Comparison of ENCODE assay signal across 1 cellular context in genomic region chr10:11602919-11603523, GRCh38.
A peak's percentile ranks its signal among the peaks of the same experiment; 100 is the strongest.
TF ChIP-seq lines count a peak whose summit lies in the region.

No MANE protein-coding gene starts in this region.

TF ChIP-seq in GM12878, 131 proteins besides CTCF, POLR2A, EP300 and RAD21 (continued from another document):
- no peak for TF ChIP-seq TCF3 (IDR thresholded peaks at IDR 0.05; ENCODE audit: borderline replicate concordance, insufficient read depth, low read depth, low read length)
- TF ChIP-seq SUPT20H (IDR thresholded peaks at IDR 0.05; ENCODE audit: borderline replicate concordance, control insufficient read depth, low read depth, low read length): no peak
- TF ChIP-seq, protein P1, sequence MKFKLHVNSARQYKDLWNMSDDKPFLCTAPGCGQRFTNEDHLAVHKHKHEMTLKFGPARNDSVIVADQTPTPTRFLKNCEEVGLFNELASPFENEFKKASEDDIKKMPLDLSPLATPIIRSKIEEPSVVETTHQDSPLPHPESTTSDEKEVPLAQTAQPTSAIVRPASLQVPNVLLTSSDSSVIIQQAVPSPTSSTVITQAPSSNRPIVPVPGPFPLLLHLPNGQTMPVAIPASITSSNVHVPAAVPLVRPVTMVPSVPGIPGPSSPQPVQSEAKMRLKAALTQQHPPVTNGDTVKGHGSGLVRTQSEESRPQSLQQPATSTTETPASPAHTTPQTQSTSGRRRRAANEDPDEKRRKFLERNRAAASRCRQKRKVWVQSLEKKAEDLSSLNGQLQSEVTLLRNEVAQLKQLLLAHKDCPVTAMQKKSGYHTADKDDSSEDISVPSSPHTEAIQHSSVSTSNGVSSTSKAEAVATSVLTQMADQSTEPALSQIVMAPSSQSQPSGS (IDR thresholded peaks at IDR 0.05; ENCODE audit: low read length): no peak; the same call in none of the 2 replicates
- no peak for TF ChIP-seq YBX1 (IDR thresholded peaks at IDR 0.05)
- TF ChIP-seq HDGF (IDR thresholded peaks at IDR 0.05): no peak
- TF ChIP-seq BCLAF1 (IDR thresholded peaks at IDR 0.05): no peak
- TF ChIP-seq MTA2 (IDR thresholded peaks at IDR 0.05; ENCODE audit: low read depth): peak; percentile 74
- TF ChIP-seq BCL11A (IDR thresholded peaks at IDR 0.05; ENCODE audit: low read depth, low read length): peak; percentile 71; the same call in 1 of the 2 replicates
- TF ChIP-seq NBN (IDR thresholded peaks at IDR 0.05): peak; percentile 52; the same call in 1 of the 2 replicates
- no peak for TF ChIP-seq NRF1 (conservative IDR thresholded peaks at IDR 0.05; ENCODE audit: low read depth, low read length)
- TF ChIP-seq IRF3 (IDR thresholded peaks at IDR 0.05): no peak
- no peak for TF ChIP-seq NR2C1 (IDR thresholded peaks at IDR 0.05)
- TF ChIP-seq, protein P2, sequence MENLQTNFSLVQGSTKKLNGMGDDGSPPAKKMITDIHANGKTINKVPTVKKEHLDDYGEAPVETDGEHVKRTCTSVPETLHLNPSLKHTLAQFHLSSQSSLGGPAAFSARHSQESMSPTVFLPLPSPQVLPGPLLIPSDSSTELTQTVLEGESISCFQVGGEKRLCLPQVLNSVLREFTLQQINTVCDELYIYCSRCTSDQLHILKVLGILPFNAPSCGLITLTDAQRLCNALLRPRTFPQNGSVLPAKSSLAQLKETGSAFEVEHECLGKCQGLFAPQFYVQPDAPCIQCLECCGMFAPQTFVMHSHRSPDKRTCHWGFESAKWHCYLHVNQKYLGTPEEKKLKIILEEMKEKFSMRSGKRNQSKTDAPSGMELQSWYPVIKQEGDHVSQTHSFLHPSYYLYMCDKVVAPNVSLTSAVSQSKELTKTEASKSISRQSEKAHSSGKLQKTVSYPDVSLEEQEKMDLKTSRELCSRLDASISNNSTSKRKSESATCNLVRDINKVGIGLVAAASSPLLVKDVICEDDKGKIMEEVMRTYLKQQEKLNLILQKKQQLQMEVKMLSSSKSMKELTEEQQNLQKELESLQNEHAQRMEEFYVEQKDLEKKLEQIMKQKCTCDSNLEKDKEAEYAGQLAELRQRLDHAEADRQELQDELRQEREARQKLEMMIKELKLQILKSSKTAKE (IDR thresholded peaks at IDR 0.05; ENCODE audit: low read depth, poor library complexity, severe bottlenecking): peak; percentile 13
- peak; percentile 88 for TF ChIP-seq CREB1 (IDR thresholded peaks at IDR 0.05; ENCODE audit: low read depth)
- TF ChIP-seq KDM1A (IDR thresholded peaks at IDR 0.05; ENCODE audit: borderline replicate concordance): no peak
- TF ChIP-seq IKZF1 (conservative IDR thresholded peaks at IDR 0.05): 0 out of 2 replicates have a peak, but pooled peaks have one; percentile 19
- TF ChIP-seq ZZZ3 (IDR thresholded peaks at IDR 0.05; ENCODE audit: control insufficient read depth, insufficient read length, low read depth): no peak
- no peak for TF ChIP-seq ZNF274 (IDR thresholded peaks at IDR 0.05; ENCODE audit: insufficient read depth, insufficient read length)
- TF ChIP-seq, protein P3, sequence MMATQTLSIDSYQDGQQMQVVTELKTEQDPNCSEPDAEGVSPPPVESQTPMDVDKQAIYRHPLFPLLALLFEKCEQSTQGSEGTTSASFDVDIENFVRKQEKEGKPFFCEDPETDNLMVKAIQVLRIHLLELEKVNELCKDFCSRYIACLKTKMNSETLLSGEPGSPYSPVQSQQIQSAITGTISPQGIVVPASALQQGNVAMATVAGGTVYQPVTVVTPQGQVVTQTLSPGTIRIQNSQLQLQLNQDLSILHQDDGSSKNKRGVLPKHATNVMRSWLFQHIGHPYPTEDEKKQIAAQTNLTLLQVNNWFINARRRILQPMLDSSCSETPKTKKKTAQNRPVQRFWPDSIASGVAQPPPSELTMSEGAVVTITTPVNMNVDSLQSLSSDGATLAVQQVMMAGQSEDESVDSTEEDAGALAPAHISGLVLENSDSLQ (IDR thresholded peaks at IDR 0.05): no peak
- no peak; the same call in 1 of the 2 replicates for TF ChIP-seq GABPA (IDR thresholded peaks at IDR 0.05; ENCODE audit: low read depth)
- no peak for TF ChIP-seq KLF5 (IDR thresholded peaks at IDR 0.05; ENCODE audit: partially characterized antibody)
- no peak for TF ChIP-seq ZBED1 (IDR thresholded peaks at IDR 0.05; ENCODE audit: borderline replicate concordance)
- TF ChIP-seq ZNF207 (IDR thresholded peaks at IDR 0.05; ENCODE audit: borderline replicate concordance): no peak; the same call in 1 of the 2 replicates
- no peak for TF ChIP-seq TARDBP (IDR thresholded peaks at IDR 0.05; ENCODE audit: borderline replicate concordance)
- TF ChIP-seq YY1 (IDR thresholded peaks at IDR 0.05; ENCODE audit: low read depth, low read length): no peak
- TF ChIP-seq NR2F1 (conservative IDR thresholded peaks at IDR 0.05): no peak
- TF ChIP-seq CHD2 (IDR thresholded peaks at IDR 0.05; ENCODE audit: borderline replicate concordance, low read depth, low read length): peak; percentile 16; the same call in 1 of the 2 replicates
- no peak for TF ChIP-seq BMI1 (IDR thresholded peaks at IDR 0.05; ENCODE audit: borderline replicate concordance)
- peak; percentile 57; the same call in 1 of the 2 replicates for TF ChIP-seq CREM (IDR thresholded peaks at IDR 0.05; ENCODE audit: low read depth)
- no peak for TF ChIP-seq ZNF622 (IDR thresholded peaks at IDR 0.05)
- no peak for TF ChIP-seq USF1 (IDR thresholded peaks at IDR 0.05; ENCODE audit: borderline replicate concordance, extremely low read length, insufficient read depth, low read depth, low read length)
- TF ChIP-seq CBFB (IDR thresholded peaks at IDR 0.05; ENCODE audit: low read depth): no peak
- no peak for TF ChIP-seq PBX3 (IDR thresholded peaks at IDR 0.05; ENCODE audit: insufficient replicate concordance, low read depth, low read length)
- TF ChIP-seq ZNF217 (IDR thresholded peaks at IDR 0.05): 0 out of 2 replicates have a peak, but pooled peaks have one; percentile 1
- peak; percentile 44; the same call in 1 of the 2 replicates for TF ChIP-seq RELB (IDR thresholded peaks at IDR 0.05; ENCODE audit: low read depth)
